In genomic region chr15:75721923-75722870, GRCh38 we compare ENCODE assay signal across 17 cellular contexts. TPM values are rescaled to one million over a fixed set of nuclear protein-coding genes. Genes with fewer than 3 reads are reported as not detected.
DNase-seq lines count a peak whose midpoint lies in the region; ATAC-seq and TF ChIP-seq lines count a peak whose summit lies in the region.
"Had no signal": no experiment of that assay in that cellular context is flagged by ENCODE, and none has a peak within 500 bp of the region (broad histone marks: within the 10 kb centered on the region; RNA-seq: fewer than 3 reads in every experiment).

No MANE protein-coding gene starts in this region.

- ATAC-seq in T-helper 17 cell: no peak
- no peak for ATAC-seq in lower lobe of right lung
- no peak for ATAC-seq in WTC11
- ATAC-seq: naive thymus-derived CD8-positive, alpha-beta T cell had no signal

- H3K36me3 Mint-ChIP-seq in Caco-2 (ENCODE audit: insufficient read depth, unreplicated experiment) (no peaks in the 10 kb centered on the region), T-helper 17 cell (ENCODE audit: low read depth) (peaks cover 6% of the 10 kb centered on the region), WTC11 (no peaks in the 10 kb centered on the region)
- H3K36me3 Mint-ChIP-seq: naive thymus-derived CD8-positive, alpha-beta T cell; stimulated activated effector memory CD8-positive, alpha-beta T cell treated with anti-CD3 and anti-CD28 coated beads, Interleukin-12 subunit alpha, Interleukin-12 subunit beta, amount 100 ng/mL, for 72 hours had no signal

- TF ChIP-seq CTCF in Caco-2 (IDR thresholded peaks at IDR 0.05; ENCODE audit: insufficient read depth in 1 of 2, low read depth in 1 of 2, low read length in 1 of 2, severe bottlenecking in 1 of 2, unreplicated experiment in 1 of 2) (no peak), lower lobe of right lung (IDR thresholded peaks at IDR 0.05) (no peak), sigmoid colon (IDR thresholded peaks at IDR 0.05) (no peak), WTC11 (IDR thresholded peaks at IDR 0.05) (no peak)

- H3K4me3 ChIP-seq in Caco-2 (ENCODE audit: low read depth, low read length) (no peak overlapping the region), lower lobe of right lung (no peak overlapping the region), sigmoid colon (no peak overlapping the region)
- H3K4me3 ChIP-seq: heart left ventricle had no signal

- H3K27ac ChIP-seq in lower lobe of right lung: no peak overlapping the region
- peak overlapping the region; percentile 82 to 92 (median 86) for H3K27ac ChIP-seq in sigmoid colon
- H3K27ac ChIP-seq: C4-2B had no signal

- H3K27me3 Mint-ChIP-seq in Caco-2 (ENCODE audit: insufficient read depth, unreplicated experiment): no peaks in the 10 kb centered on the region
- peaks cover 25% of the 10 kb centered on the region for H3K27me3 Mint-ChIP-seq in T-helper 17 cell
- peaks cover 44% of the 10 kb centered on the region for H3K27me3 Mint-ChIP-seq in WTC11 (ENCODE audit: low read depth)

- H3K36me3 ChIP-seq in Caco-2 (ENCODE audit: control insufficient read depth, insufficient read depth, low read length) (no peaks in the 10 kb centered on the region), lower lobe of right lung (no peaks in the 10 kb centered on the region), sigmoid colon (no peaks in the 10 kb centered on the region)
- H3K36me3 ChIP-seq: heart left ventricle had no signal

- DNase-seq in Caco-2: no peak
- no peak for DNase-seq in T-helper 17 cell
- DNase-seq in lower lobe of right lung: peak; percentile 41
- peak; percentile 70 for DNase-seq in sigmoid colon
- DNase-seq in stimulated activated CD4-positive, alpha-beta T cell treated with anti-CD3 and anti-CD28 coated beads, Interleukin-12 subunit alpha, Interleukin-12 subunit beta, amount 100 ng/mL, for 4 hours: no peak
- no peak for DNase-seq in WTC11 (ENCODE audit: low spot score)
- DNase-seq in D341Med (ENCODE audit: low spot score): no peak
- DNase-seq: activated CD4-positive, alpha-beta T cell treated with anti-CD3 and anti-CD28 coated beads, Interleukin-2, amount 50 U/mL, for 48 hours; activated T-cell treated with anti-CD3 and anti-CD28 coated beads, Interleukin-2, amount 50 U/mL, for 48 hours; DND-41; HCEC 1CT; left cardiac atrium; NCI-H1092 had no signal

- H3K4me1 Mint-ChIP-seq in Caco-2 (ENCODE audit: low read depth, unreplicated experiment): no peaks in the 10 kb centered on the region
- peaks cover 7% of the 10 kb centered on the region for H3K4me1 Mint-ChIP-seq in T-helper 17 cell
- no peaks in the 10 kb centered on the region; the same call in 1 of the 2 replicates for H3K4me1 Mint-ChIP-seq in WTC11

- no peaks in the 10 kb centered on the region for H3K27me3 ChIP-seq in Caco-2 (replicated peaks; ENCODE audit: control insufficient read depth, insufficient read depth, low read length)
- H3K27me3 ChIP-seq in lower lobe of right lung (ENCODE audit: low read depth): no peaks in the 10 kb centered on the region
- no peaks in the 10 kb centered on the region for H3K27me3 ChIP-seq in sigmoid colon
- H3K27me3 ChIP-seq: heart left ventricle had no signal

- CTCF ChIA-PET in Caco-2 (lab: Charles Lee): no interaction called here
- CTCF ChIA-PET in WTC11 (lab: Charles Lee): interaction anchor here (0.9 to 3.2 kb wide), 4 partner anchors 11 to 80 kb away, joined by 5 to 21 read pairs (median 8); no protein-coding TSS in a partner anchor

- POLR2A ChIA-PET in Caco-2 (lab: Charles Lee) (interaction anchor here (0.6 kb wide), 1 partner anchor 110 kb away, joined by 4 read pairs; no protein-coding TSS in a partner anchor), WTC11 (lab: Charles Lee) (no interaction called here)

- H3K4me3 Mint-ChIP-seq in Caco-2 (ENCODE audit: unreplicated experiment) (no peak overlapping the region), T-helper 17 cell (no peak overlapping the region), WTC11 (no peak overlapping the region)
- H3K4me3 Mint-ChIP-seq: naive thymus-derived CD8-positive, alpha-beta T cell; stimulated activated effector memory CD8-positive, alpha-beta T cell treated with anti-CD3 and anti-CD28 coated beads, Interleukin-12 subunit alpha, Interleukin-12 subunit beta, amount 100 ng/mL, for 72 hours had no signal

- 88 to 91% methylated on average over 14 of the region's 14 CpGs for WGBS in sigmoid colon, 2 donors

- H3K9me3 ChIP-seq in Caco-2 (no peaks in the 10 kb centered on the region), T-helper 17 cell (ENCODE audit: control insufficient read depth, low read length, poor library complexity, severe bottlenecking) (no peaks in the 10 kb centered on the region), lower lobe of right lung (no peaks in the 10 kb centered on the region), sigmoid colon (no peaks in the 10 kb centered on the region)
- H3K9me3 ChIP-seq: heart left ventricle had no signal

- no peak for TF ChIP-seq EP300 in sigmoid colon (IDR thresholded peaks at IDR 0.05)

- peak overlapping the region; percentile 69 for H3K27ac Mint-ChIP-seq in Caco-2 (ENCODE audit: unreplicated experiment)
- peak overlapping the region; percentile 80 for H3K27ac Mint-ChIP-seq in T-helper 17 cell
- H3K27ac Mint-ChIP-seq in WTC11: no peak overlapping the region

- intact Hi-C loops in Caco-2 (cut with micrococcal nuclease; ENCODE audit: unreplicated experiment): loop anchor here (10.0 kb wide), 1 partner anchor 203 kb away; no protein-coding TSS in a partner anchor
- intact Hi-C loops in lower lobe of right lung (cut with DNase I): no loop called here
- intact Hi-C loops in sigmoid colon (cut with DNase I): no loop called here

- no TSS peak for BruUV-seq in Caco-2 (replicated peaks; lab: Mats Ljungman, UMichigan)

- TF ChIP-seq POLR2A in sigmoid colon (IDR thresholded peaks at IDR 0.05): no peak

- H3K9me3 Mint-ChIP-seq in Caco-2 (ENCODE audit: unreplicated experiment) (no peaks in the 10 kb centered on the region), WTC11 (no peaks in the 10 kb centered on the region)
- H3K9me3 Mint-ChIP-seq: naive thymus-derived CD8-positive, alpha-beta T cell; stimulated activated effector memory CD8-positive, alpha-beta T cell treated with anti-CD3 and anti-CD28 coated beads, Interleukin-12 subunit alpha, Interleukin-12 subunit beta, amount 100 ng/mL, for 72 hours had no signal

- H3K4me1 ChIP-seq in Caco-2 (peaks cover 10% of the 10 kb centered on the region), lower lobe of right lung (peaks cover 15% of the 10 kb centered on the region), sigmoid colon (peaks cover 0 to 65% (median 57%) of the 10 kb centered on the region in 4 donors)

TF ChIP-seq in WTC11, 78 proteins besides CTCF, POLR2A, EP300 and RAD21:
- TF ChIP-seq PREB (CRISPR knock-in tag; IDR thresholded peaks at IDR 0.05; ENCODE audit: borderline replicate concordance) (no peak), USF1 (CRISPR knock-in tag; IDR thresholded peaks at IDR 0.05) (no peak)

RNA-seq across cellular contexts. Expression of gene CSPG4, which starts 9.5 kb away (rescaled TPM):
- total RNA-seq in Caco-2 (2022) (0.12 and 0.20 TPM in 2 replicates), T-helper 17 cell (under 1 TPM in 1 of 2 donors, not detected in 1; 0.08 TPM), lower lobe of right lung (15.0 TPM), sigmoid colon (100 to 1,000 TPM in 2 of 4 donors, 10 to 100 TPM in 2; 45.7 to 151 (median 93.9) TPM), WTC11 (2021) (2.9 to 3.6 TPM (median 3.6 TPM) in 3 replicates)
- 1 to 10 TPM in 1 of 3 donors, under 1 TPM in 2; 0.23 to 8.4 (median 0.60) TPM for polyA plus RNA-seq in sigmoid colon
- total RNA-seq: naive thymus-derived CD8-positive, alpha-beta T cell had no signal
- polyA plus RNA-seq: naive thymus-derived CD8-positive, alpha-beta T cell had no signal

Comparison
In these comparisons a context has a peak if more than half of its experiments do, and no peak if none do; other contexts are left out.
1. DNase-seq: peak in lower lobe of right lung (single experiment) and sigmoid colon (single experiment); none in Caco-2 (0 of 2), T-helper 17 cell (0 of 3), stimulated activated CD4-positive, alpha-beta T cell treated with anti-CD3 and anti-CD28 coated beads, Interleukin-12 subunit alpha, Interleukin-12 subunit beta, amount 100 ng/mL, for 4 hours (single experiment), WTC11 (single experiment) and D341Med (single experiment).